Comparison of ENCODE assay signal across 9 cellular contexts in the genomic region with DNA sequence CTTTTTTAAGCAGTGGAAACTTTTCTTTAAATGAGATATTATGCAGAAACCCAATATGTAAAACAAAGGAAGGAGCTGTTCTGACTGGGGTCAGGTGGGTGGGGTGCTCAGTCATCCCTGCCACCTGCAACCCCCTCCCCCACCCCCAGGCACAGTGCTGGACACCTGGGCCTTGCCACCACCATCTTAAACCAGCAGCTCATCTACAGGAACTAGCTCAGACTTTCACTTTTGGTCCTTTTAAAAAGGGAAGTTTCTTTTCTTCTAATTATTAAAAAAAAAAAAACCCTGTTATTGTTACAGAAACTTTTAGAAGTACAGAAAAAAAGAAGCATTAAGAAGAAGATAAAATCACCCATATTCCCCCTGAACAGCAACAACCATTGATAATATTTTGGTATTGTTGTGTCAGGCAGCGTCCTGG. TPM values are rescaled to one million over a fixed set of nuclear protein-coding genes. Genes with fewer than 3 reads are reported as not detected.
DNase-seq lines count a peak whose midpoint lies in the region; ATAC-seq lines count a peak whose summit lies in the region.
"Had no signal": no experiment of that assay in that cellular context is flagged by ENCODE, and none has a peak within 500 bp of the region (broad histone marks: within the 10 kb centered on the region; RNA-seq: fewer than 3 reads in every experiment).

No MANE protein-coding gene starts in this region.

- intact Hi-C loops in sciatic nerve (cut with DNase I), result no loop called here

- ATAC-seq in HG03460 (IDR thresholded peaks at IDR 0.05; ENCODE audit: unreplicated experiment) (peak; percentile 82), sciatic nerve (no peak)
- peak; percentile 56 for ATAC-seq in activated CD8-positive, alpha-beta T cell treated with anti-CD3 and anti-CD28 coated beads, Interleukin-2, amount 10 ng/mL, durations not matched to agents 7 days and 5 days
- ATAC-seq: A549 had no signal

- peak overlapping the region; percentile 77 for H3K27ac Mint-ChIP-seq in activated CD8-positive, alpha-beta T cell treated with anti-CD3 and anti-CD28 coated beads, Interleukin-2, amount 10 ng/mL, durations not matched to agents 7 days and 5 days

- POLR2A ChIA-PET in activated CD8-positive, alpha-beta T cell treated with anti-CD3 and anti-CD28 coated beads, Interleukin-2, amount 10 ng/mL, durations not matched to agents 7 days and 5 days (lab: Charles Lee), result interaction anchor here (1.1 to 5.2 kb wide), 3 partner anchors 31 to 84 kb away, joined by 3 to 37 read pairs (median 20); a partner anchor contains a TSS

- H3K9me3 Mint-ChIP-seq in activated CD8-positive, alpha-beta T cell treated with anti-CD3 and anti-CD28 coated beads, Interleukin-2, amount 10 ng/mL, durations not matched to agents 7 days and 5 days (ENCODE audit: insufficient read depth), result no peaks in the 10 kb centered on the region

- peak overlapping the region; percentile 64 for H3K4me3 Mint-ChIP-seq in activated CD8-positive, alpha-beta T cell treated with anti-CD3 and anti-CD28 coated beads, Interleukin-2, amount 10 ng/mL, durations not matched to agents 7 days and 5 days

- peaks cover 67% of the 10 kb centered on the region for H3K36me3 Mint-ChIP-seq in activated CD8-positive, alpha-beta T cell treated with anti-CD3 and anti-CD28 coated beads, Interleukin-2, amount 10 ng/mL, durations not matched to agents 7 days and 5 days (ENCODE audit: low read depth)

- H3K27me3 Mint-ChIP-seq in activated CD8-positive, alpha-beta T cell treated with anti-CD3 and anti-CD28 coated beads, Interleukin-2, amount 10 ng/mL, durations not matched to agents 7 days and 5 days (ENCODE audit: low read depth), result no peaks in the 10 kb centered on the region

- H3K4me1 Mint-ChIP-seq in activated CD8-positive, alpha-beta T cell treated with anti-CD3 and anti-CD28 coated beads, Interleukin-2, amount 10 ng/mL, durations not matched to agents 7 days and 5 days (ENCODE audit: low read depth), result peaks cover 74% of the 10 kb centered on the region

- CTCF ChIA-PET in activated CD8-positive, alpha-beta T cell treated with anti-CD3 and anti-CD28 coated beads, Interleukin-2, amount 10 ng/mL, durations not matched to agents 7 days and 5 days (lab: Charles Lee), result interaction anchor here (0.9 to 4.1 kb wide), 8 partner anchors 9 to 50 kb away, joined by 3 to 21 read pairs (median 6); no protein-coding TSS in a partner anchor

- DNase-seq in SKM-1 treated with dmso at 0.1 percent for 144 hours (lab: John Stamatoyannopoulos, UW; ENCODE audit: unreplicated experiment) (peak; percentile 2), SKM-1 (lab: John Stamatoyannopoulos, UW; ENCODE audit: unreplicated experiment) (no peak), NCI-H82 (lab: John Stamatoyannopoulos, UW) (no peak), sciatic nerve (ENCODE audit: low spot score) (no peak), NCI-H2171 (lab: John Stamatoyannopoulos, UW) (no peak)
- DNase-seq in activated CD8-positive, alpha-beta T cell treated with anti-CD3 and anti-CD28 coated beads, Interleukin-2, amount 10 ng/mL, durations not matched to agents 7 days and 5 days, result peak; percentile 58
- DNase-seq in stimulated activated CD4-positive, alpha-beta T cell treated with anti-CD3 and anti-CD28 coated beads, Interleukin-1b, Interleukin-23, amount 100 ng/mL, for 4 hours (ENCODE audit: low read depth in 2 of 2), result peak; percentile 59 to 76

RNA-seq across cellular contexts. Expression of a gene that starts 37.1 kb away (rescaled TPM):
- total RNA-seq in activated CD8-positive, alpha-beta T cell treated with anti-CD3 and anti-CD28 coated beads, Interleukin-2, amount 10 ng/mL, durations not matched to agents 7 days and 5 days, result 10 to 100 TPM; 63.4 to 65.1 TPM
- 7.5 TPM for total RNA-seq in sciatic nerve

Comparison
In these comparisons a context has a peak if more than half of its experiments do, and no peak if none do; other contexts are left out.
1. DNase-seq: peak in SKM-1 treated with dmso at 0.1 percent for 144 hours (single experiment), activated CD8-positive, alpha-beta T cell treated with anti-CD3 and anti-CD28 coated beads, Interleukin-2, amount 10 ng/mL, durations not matched to agents 7 days and 5 days (single experiment) and stimulated activated CD4-positive, alpha-beta T cell treated with anti-CD3 and anti-CD28 coated beads, Interleukin-1b, Interleukin-23, amount 100 ng/mL, for 4 hours (2 of 2); none in SKM-1 (single experiment), NCI-H82 (single experiment), sciatic nerve (single experiment) and NCI-H2171 (single experiment).